ENCODE assay signal across 9 cellular contexts in genomic region chr9:137606734-137607138, GRCh38. TPM values are rescaled to one million over a fixed set of nuclear protein-coding genes. Genes with fewer than 3 reads are reported as not detected.
DNase-seq lines count a peak whose midpoint lies in the region; ATAC-seq and TF ChIP-seq lines count a peak whose summit lies in the region.
"Had no signal": no experiment of that assay in that cellular context is flagged by ENCODE, and none has a peak within 500 bp of the region (broad histone marks: within the 10 kb centered on the region; RNA-seq: fewer than 3 reads in every experiment).

No MANE protein-coding gene starts in this region.

- H3K9me3 ChIP-seq in heart right ventricle: no peaks in the 10 kb centered on the region
- H3K9me3 ChIP-seq: SJCRH30 had no signal

- 27 to 28% methylated on average over 13 of the region's 13 CpGs for WGBS in heart right ventricle, 2 donors

- H3K4me1 ChIP-seq in heart right ventricle: peaks cover 15 to 51% (median 36%) of the 10 kb centered on the region in 9 donors

- TF ChIP-seq CTCF in GM06990 (IDR thresholded peaks at IDR 0.05; ENCODE audit: insufficient read depth, low read length, poor library complexity, severe bottlenecking) (no peak), VCaP (conservative IDR thresholded peaks at IDR 0.05) (no peak), heart right ventricle (IDR thresholded peaks at IDR 0.05) (no peak), retinal pigment epithelial cell (conservative IDR thresholded peaks at IDR 0.05; ENCODE audit: low read depth, low read length) (no peak)

- ATAC-seq in heart right ventricle (peak in 4 of 8 donors; percentile 0 to 8 (median 3)), HG02610 (IDR thresholded peaks at IDR 0.05; ENCODE audit: unreplicated experiment) (no peak)

- DNase-seq in GM06990 (ENCODE audit: extremely low read depth, insufficient read length) (no peak), heart right ventricle (no peak), retinal pigment epithelial cell (ENCODE audit: low read depth) (no peak), H4 (ENCODE audit: low spot score) (no peak), GDM1 (lab: John Stamatoyannopoulos, UW) (no peak)
- no peak for DNase-seq in effector CD4-positive, alpha-beta T cell

- H3K36me3 ChIP-seq in GM06990 (ENCODE audit: control insufficient read depth, insufficient read depth, low read length): no peaks in the 10 kb centered on the region
- H3K36me3 ChIP-seq in heart right ventricle: peaks cover 0 to 5% (median 0%) of the 10 kb centered on the region in 9 donors
- H3K36me3 ChIP-seq: SJCRH30 had no signal

- intact Hi-C loops in heart right ventricle (cut with DNase I): loop anchor here in 1 of 10 donors (10.0 kb wide), 1 partner anchor 152 kb away; the partner anchor contains the start of gene NSMF

- H3K27me3 ChIP-seq in GM06990 (replicated peaks; ENCODE audit: control insufficient read depth, insufficient read depth, low read length) (no peaks in the 10 kb centered on the region), heart right ventricle (no peaks in the 10 kb centered on the region)

- H3K27ac ChIP-seq in VCaP: peak overlapping the region; percentile 95
- H3K27ac ChIP-seq in heart right ventricle: peak overlapping the region in 7 of 10 donors; percentile 54 to 95 (median 92)
- H3K27ac ChIP-seq: SJCRH30 had no signal

- H3K4me3 ChIP-seq in GM06990 (replicated peaks; ENCODE audit: low read depth, low read length) (peak overlapping the region; percentile 74), heart right ventricle (peak overlapping the region; percentile 64 to 90 (median 76)), retinal pigment epithelial cell (ENCODE audit: low read length) (peak overlapping the region; percentile 44)

RNA-seq across cellular contexts. Expression of gene ARRDC1, which starts 1.2 kb away (rescaled TPM):
- total RNA-seq in heart right ventricle: 10 to 100 TPM; 10.3 to 20.3 (median 14.1) TPM
- 10 to 100 TPM; 28.3 to 93.1 TPM for polyA plus RNA-seq in heart right ventricle
- 11.6 and 26.5 TPM in 2 replicates for total RNA-seq in H4 (2014; rRNA removed; shearing (Covaris generic))

RNA-seq across cellular contexts. Expression of gene EHMT1, which starts 12.1 kb away (rescaled TPM):
- total RNA-seq in heart right ventricle: 10 to 100 TPM; 26.4 to 39.7 (median 31.1) TPM
- 10 to 100 TPM; 19.6 to 45.1 TPM for polyA plus RNA-seq in heart right ventricle
- 18.6 and 19.5 TPM in 2 replicates for total RNA-seq in H4 (2014; rRNA removed; shearing (Covaris generic))

RNA-seq across cellular contexts. Expression of gene ZMYND19, which starts 16.4 kb away (rescaled TPM):
- total RNA-seq in heart right ventricle: 10 to 100 TPM in 3 of 10 donors, 1 to 10 TPM in 7; 8.0 to 14.3 (median 8.9) TPM
- 10 to 100 TPM; 13.9 to 22.3 TPM for polyA plus RNA-seq in heart right ventricle
- total RNA-seq in H4 (2014; rRNA removed; shearing (Covaris generic)): 21.3 and 26.8 TPM in 2 replicates

RNA-seq across cellular contexts. Expression of gene DPH7, which starts 28.0 kb away (rescaled TPM):
- total RNA-seq in heart right ventricle: 10 to 100 TPM; 11.7 to 20.3 (median 17.8) TPM
- 10 to 100 TPM; 16.8 to 51.4 TPM for polyA plus RNA-seq in heart right ventricle
- total RNA-seq in H4 (2014; rRNA removed; shearing (Covaris generic)): 15.3 and 16.1 TPM in 2 replicates

RNA-seq across cellular contexts. Expression of gene MRPL41, which starts 55.1 kb away (rescaled TPM):
- total RNA-seq in heart right ventricle: 100 to 1,000 TPM; 133 to 348 (median 203) TPM
- 1,000 to 10,000 TPM in 1 of 2 donors, 100 to 1,000 TPM in 1; 317 to 1,052 TPM for polyA plus RNA-seq in heart right ventricle
- 52.4 and 66.7 TPM in 2 replicates for total RNA-seq in H4 (2014; rRNA removed; shearing (Covaris generic))
